In genomic region chr16:70577256-70577698, GRCh38 we compare ENCODE assay signal across 1 cellular context.
TF ChIP-seq lines count a peak whose summit lies in the region.

No MANE protein-coding gene starts in this region.

TF ChIP-seq in WTC11, 78 proteins besides CTCF, POLR2A, EP300 and RAD21 (continued from another document):
- TF ChIP-seq ERG (CRISPR knock-in tag; IDR thresholded peaks at IDR 0.05) (no peak), MLX (CRISPR knock-in tag; IDR thresholded peaks at IDR 0.05) (no peak), HMGA2 (CRISPR knock-in tag; IDR thresholded peaks at IDR 0.05) (no peak), JUN (CRISPR knock-in tag; IDR thresholded peaks at IDR 0.05) (no peak)
TF ChIP-seq in WTC11: peak in this region for 0.
